9 cellular contexts compared by ENCODE assay signal in the genomic region with DNA sequence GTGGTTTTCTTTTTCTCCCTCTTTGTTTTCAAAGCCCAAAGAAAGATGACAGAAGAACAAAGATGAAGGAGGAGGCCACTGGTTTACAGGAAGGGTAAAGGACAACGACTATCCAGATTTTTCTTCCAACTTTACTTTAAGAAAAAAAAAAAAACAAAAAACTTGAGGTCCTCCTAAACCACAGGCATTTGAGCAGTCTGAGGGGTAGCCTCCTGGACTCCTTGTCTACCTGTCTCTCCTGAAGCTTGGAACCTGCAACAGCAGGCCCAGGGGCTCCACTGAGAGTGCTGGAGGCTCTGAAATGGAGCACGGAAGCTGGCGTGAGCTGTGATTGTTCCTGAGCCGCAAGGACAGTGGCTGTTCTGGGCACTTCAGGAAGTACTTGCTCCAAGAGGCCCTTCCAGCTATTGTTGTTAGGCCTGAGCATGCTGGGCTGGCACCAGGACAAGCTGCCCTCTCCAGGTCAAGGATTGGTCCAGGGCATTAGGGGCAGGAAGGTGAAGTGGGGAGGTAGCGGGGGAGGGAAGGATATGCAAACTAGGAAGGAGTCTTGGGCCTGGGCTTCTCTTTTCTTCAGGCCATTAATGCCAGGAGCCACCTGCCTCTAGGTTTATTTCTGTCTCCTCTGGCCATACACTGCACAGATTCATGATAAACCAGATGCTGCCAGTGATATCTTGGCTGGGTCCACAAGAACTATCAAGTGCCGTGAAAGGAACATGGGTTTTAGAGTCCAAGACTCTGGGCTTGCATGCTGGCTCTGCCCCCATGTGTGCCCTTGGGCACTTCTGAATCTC.
DNase-seq lines count a peak whose midpoint lies in the region; ATAC-seq and TF ChIP-seq lines count a peak whose summit lies in the region.
"Had no signal": no experiment of that assay in that cellular context is flagged by ENCODE, and none has a peak within 500 bp of the region (broad histone marks: within the 10 kb centered on the region; RNA-seq: fewer than 3 reads in every experiment).

No MANE protein-coding gene starts in this region.

- H3K27me3 Mint-ChIP-seq in nephron (ENCODE audit: low read depth), result no peaks in the 10 kb centered on the region
- H3K27me3 Mint-ChIP-seq: CD4-positive, CD25-positive, alpha-beta regulatory T cell had no signal

- peaks cover 4% of the 10 kb centered on the region for H3K9me3 Mint-ChIP-seq in nephron

- H3K4me3 ChIP-seq in fibroblast of pulmonary artery (replicated peaks; ENCODE audit: low read depth, low read length) (no peak overlapping the region), MG63 (no peak overlapping the region)

- no peak for TF ChIP-seq CTCF in fibroblast of pulmonary artery (IDR thresholded peaks at IDR 0.05; ENCODE audit: low read length, missing control alignments)
- no peak for TF ChIP-seq CTCF in nephron (IDR thresholded peaks at IDR 0.05; ENCODE audit: unreplicated experiment in 3 of 3)

- peak overlapping the region in 2 of 3 experiments; percentile 5 to 68 for H3K4me3 Mint-ChIP-seq in nephron
- H3K4me3 Mint-ChIP-seq: CD4-positive, CD25-positive, alpha-beta regulatory T cell had no signal

- H3K9me3 ChIP-seq in MG63, result no peaks in the 10 kb centered on the region

- peak overlapping the region; percentile 89 to 97 (median 96) for H3K27ac Mint-ChIP-seq in nephron
- H3K27ac Mint-ChIP-seq: CD4-positive, CD25-positive, alpha-beta regulatory T cell had no signal

- no peaks in the 10 kb centered on the region for H3K27me3 ChIP-seq in MG63

- no peaks in the 10 kb centered on the region for H3K36me3 ChIP-seq in MG63

- ATAC-seq in GM18909 (IDR thresholded peaks at IDR 0.05; ENCODE audit: poor library complexity, unreplicated experiment), result no peak

- DNase-seq in DMS 273 (lab: John Stamatoyannopoulos, UW; ENCODE audit: unreplicated experiment), result peak; percentile 88
- DNase-seq in NCI-H2029 treated with DMSO at 0.1 percent for 48 hours (lab: John Stamatoyannopoulos, UW), result peak; percentile 74
- peak; percentile 44 for DNase-seq in fibroblast of pulmonary artery (ENCODE audit: low read depth)
- no peak for DNase-seq in cerebellar cortex (ENCODE audit: low spot score)
- no peak for DNase-seq in GF-D8 (lab: John Stamatoyannopoulos, UW)
- no peak for DNase-seq in MG63
- DNase-seq: CD4-positive, CD25-positive, alpha-beta regulatory T cell had no signal

- peaks cover 6% of the 10 kb centered on the region for H3K36me3 Mint-ChIP-seq in nephron (ENCODE audit: low read depth)
- H3K36me3 Mint-ChIP-seq: CD4-positive, CD25-positive, alpha-beta regulatory T cell had no signal

- peaks cover 84% of the 10 kb centered on the region for H3K4me1 Mint-ChIP-seq in nephron
- H3K4me1 Mint-ChIP-seq: CD4-positive, CD25-positive, alpha-beta regulatory T cell had no signal

Comparison
In these comparisons a context has a peak if more than half of its experiments do, and no peak if none do; other contexts are left out.
1. DNase-seq: peak in DMS 273 (single experiment), NCI-H2029 treated with DMSO at 0.1 percent for 48 hours (single experiment) and fibroblast of pulmonary artery (single experiment); none in cerebellar cortex (single experiment), GF-D8 (single experiment) and MG63 (single experiment).